Comparison of ENCODE assay signal across 8 cellular contexts in genomic region chr2:74146929-74147728, GRCh38. TPM values are rescaled to one million over a fixed set of nuclear protein-coding genes. Genes with fewer than 3 reads are reported as not detected.
A peak's percentile ranks its signal among the peaks of the same experiment; 100 is the strongest.
DNase-seq lines count a peak whose midpoint lies in the region; ATAC-seq and TF ChIP-seq lines count a peak whose summit lies in the region.

No MANE protein-coding gene starts in this region.

- DNase-seq in stimulated activated CD4-positive, alpha-beta T cell treated with anti-CD3 and anti-CD28 coated beads, Interleukin-1b, Interleukin-23, amount 100 ng/mL, for 24 hours (ENCODE audit: low read depth in 4 of 4, low spot score in 1 of 4): peak in 3 of 4 experiments; percentile 5 to 25 (median 5)
- no peak for DNase-seq in stimulated activated CD4-positive, alpha-beta T cell treated with anti-CD3 and anti-CD28 coated beads, Interleukin-12 subunit alpha, Interleukin-12 subunit beta, amount 100 ng/mL, for 4 hours
- no peak for DNase-seq in T-helper 17 cell
- no peak for DNase-seq in Right ventricle myocardium superior
- DNase-seq in skeletal muscle cell (ENCODE audit: low read depth): no peak
- DNase-seq in NCI-H1092 (lab: John Stamatoyannopoulos, UW): no peak

- H3K4me3 Mint-ChIP-seq in T-helper 17 cell: no peak overlapping the region

- H3K27me3 Mint-ChIP-seq in T-helper 17 cell: no peaks in the 10 kb centered on the region

- no peak for TF ChIP-seq POLR2A in GM18505 (IDR thresholded peaks at IDR 0.05; ENCODE audit: borderline replicate concordance, extremely low read depth, insufficient read depth, insufficient read length)

- ATAC-seq in HG03175 (IDR thresholded peaks at IDR 0.05; ENCODE audit: unreplicated experiment) (peak; percentile 41), T-helper 17 cell (peak; percentile 53), Right ventricle myocardium superior (ENCODE audit: poor library complexity) (peak; percentile 7), GM18505 (IDR thresholded peaks at IDR 0.05; ENCODE audit: unreplicated experiment) (no peak)

- peak overlapping the region; percentile 73 for H3K4me3 ChIP-seq in skeletal muscle cell (ENCODE audit: low read depth, low read length)

- no peaks in the 10 kb centered on the region for H3K36me3 Mint-ChIP-seq in T-helper 17 cell (ENCODE audit: low read depth)

- no peak overlapping the region for H3K27ac Mint-ChIP-seq in T-helper 17 cell

- H3K9me3 ChIP-seq in T-helper 17 cell (ENCODE audit: control insufficient read depth, low read length, poor library complexity, severe bottlenecking): no peaks in the 10 kb centered on the region

- intact Hi-C loops in Right ventricle myocardium superior (cut with DNase I): loop anchor here (10.0 kb wide), 2 partner anchors 162 to 322 kb away; partner anchors contain the start of genes STAMBP and TET3

- peaks cover 9% of the 10 kb centered on the region for H3K4me1 Mint-ChIP-seq in T-helper 17 cell

RNA-seq across cellular contexts. Expression of gene BOLA3, which starts 0.6 kb away (rescaled TPM):
- total RNA-seq in T-helper 17 cell: 10 to 100 TPM; 15.5 to 23.3 TPM
- total RNA-seq in Right ventricle myocardium superior: 89.6 TPM

RNA-seq across cellular contexts. Expression of gene MOB1A, which starts 31.6 kb away (rescaled TPM):
- total RNA-seq in T-helper 17 cell (100 to 1,000 TPM; 138 to 183 TPM), Right ventricle myocardium superior (53.1 TPM)

RNA-seq across cellular contexts. Expression of gene MTHFD2, which starts 51.3 kb away (rescaled TPM):
- total RNA-seq in T-helper 17 cell (10 to 100 TPM; 30.8 to 47.5 TPM), Right ventricle myocardium superior (19.0 TPM)

Comparison
In these comparisons a context has a peak if more than half of its experiments do, and no peak if none do; other contexts are left out.
1. DNase-seq: peak in stimulated activated CD4-positive, alpha-beta T cell treated with anti-CD3 and anti-CD28 coated beads, Interleukin-1b, Interleukin-23, amount 100 ng/mL, for 24 hours (3 of 4); none in stimulated activated CD4-positive, alpha-beta T cell treated with anti-CD3 and anti-CD28 coated beads, Interleukin-12 subunit alpha, Interleukin-12 subunit beta, amount 100 ng/mL, for 4 hours (single experiment), T-helper 17 cell (0 of 3), Right ventricle myocardium superior (single experiment), skeletal muscle cell (single experiment) and NCI-H1092 (single experiment).